ENCODE assay signal across 9 cellular contexts in the genomic region with DNA sequence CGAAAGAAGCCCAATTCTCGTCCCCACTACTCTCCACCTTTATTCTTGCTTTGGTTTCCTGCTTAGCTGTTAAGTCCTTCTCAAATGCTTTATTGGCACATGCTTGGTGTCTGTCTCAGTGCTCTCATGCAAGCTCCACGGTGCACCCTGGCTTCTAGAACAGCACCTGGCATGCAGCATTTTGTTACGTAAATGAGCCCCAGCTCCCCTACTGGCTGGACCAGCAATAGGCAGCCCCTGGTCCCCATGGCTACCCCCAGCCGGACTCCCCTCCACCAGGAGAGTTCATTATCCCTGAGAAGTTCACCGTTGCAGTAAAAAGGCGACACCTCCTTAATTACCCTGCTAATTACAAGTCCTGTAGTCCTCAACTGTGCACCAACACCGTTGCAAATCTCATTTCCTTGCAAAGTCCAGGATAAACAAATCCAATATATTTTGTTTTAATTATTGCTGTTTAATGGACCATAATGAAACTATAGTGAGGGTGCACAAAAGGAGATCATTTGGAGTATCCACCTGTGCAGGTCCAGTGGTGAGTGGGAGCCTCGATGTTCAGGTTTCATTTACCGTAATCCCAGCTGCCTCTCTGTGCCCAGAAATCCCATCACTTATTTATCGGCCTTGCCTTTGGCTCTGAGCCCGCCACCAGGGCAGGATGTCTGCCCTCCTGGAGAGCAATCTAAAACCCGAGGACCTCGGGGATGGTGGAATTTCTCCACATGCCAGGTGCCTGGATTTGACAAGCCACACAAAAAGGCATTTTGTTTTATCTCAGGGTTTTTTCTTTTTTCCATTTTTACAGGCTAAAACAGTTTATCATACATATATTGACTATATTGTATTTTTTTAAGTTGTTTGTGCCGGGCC. TPM values are rescaled to one million over a fixed set of nuclear protein-coding genes. Genes with fewer than 3 reads are reported as not detected.
DNase-seq lines count a peak whose midpoint lies in the region; ATAC-seq, FAIRE-seq and TF ChIP-seq lines count a peak whose summit lies in the region.
"Had no signal": no experiment of that assay in that cellular context is flagged by ENCODE, and none has a peak within 500 bp of the region (broad histone marks: within the 10 kb centered on the region; RNA-seq: fewer than 3 reads in every experiment).

No MANE protein-coding gene starts in this region.

- peak; percentile 28 for DNase-seq in BE2C
- peak; percentile 42 for DNase-seq in germinal center (ENCODE audit: low spot score)
- no peak for DNase-seq in GM12891 (ENCODE audit: insufficient read length, low spot score)
- DNase-seq in activated CD4-positive, alpha-beta T cell treated with anti-CD3 and anti-CD28 coated beads for 4 hours: no peak
- DNase-seq: NCI-H226 had no signal

- H3K9me3 ChIP-seq in BE2C: no peaks in the 10 kb centered on the region
- no peaks in the 10 kb centered on the region for H3K9me3 ChIP-seq in OCI-LY1 (ENCODE audit: low read length)

- no peaks in the 10 kb centered on the region for H4K20me1 ChIP-seq in OCI-LY1 (ENCODE audit: insufficient read depth, low read length)

- TF ChIP-seq POLR2A in GM12891 (IDR thresholded peaks at IDR 0.05; ENCODE audit: low read depth, low read length): no peak

- H3K4me3 ChIP-seq in BE2C (ENCODE audit: low read depth, low read length) (no peak overlapping the region), OCI-LY1 (ENCODE audit: low read depth, low read length, poor library complexity, severe bottlenecking) (no peak overlapping the region)

- ATAC-seq in GM19463 (IDR thresholded peaks at IDR 0.05; ENCODE audit: unreplicated experiment) (no peak), GM21423 (IDR thresholded peaks at IDR 0.05; ENCODE audit: unreplicated experiment) (no peak)

- no peak overlapping the region for H3K4me2 ChIP-seq in OCI-LY1 (ENCODE audit: low read length)

- H3K79me2 ChIP-seq in OCI-LY1 (ENCODE audit: insufficient read depth, low read length): no peaks in the 10 kb centered on the region

- no peaks in the 10 kb centered on the region for H3K9me2 ChIP-seq in OCI-LY1 (ENCODE audit: low read depth, low read length)

- H3K27me3 ChIP-seq in BE2C: peaks cover 25% of the 10 kb centered on the region; the same call in 1 of the 2 replicates
- H3K27me3 ChIP-seq in OCI-LY1 (ENCODE audit: insufficient read depth, low read length): 0 out of 2 replicates have a peak, but pooled peaks cover 3% of the 10 kb centered on the region

- H2AFZ ChIP-seq in OCI-LY1 (ENCODE audit: low read length): no peak overlapping the region

- H3K27ac ChIP-seq in OCI-LY1 (ENCODE audit: low read depth, low read length, poor library complexity, severe bottlenecking): no peak overlapping the region

- TF ChIP-seq CTCF in BE2C (IDR thresholded peaks at IDR 0.05; ENCODE audit: low read depth, low read length) (peak; percentile 50), GM12874 (IDR thresholded peaks at IDR 0.05; ENCODE audit: insufficient read depth, low read depth, low read length) (peak; percentile 57), OCI-LY1 (IDR thresholded peaks at IDR 0.05; ENCODE audit: low read length) (peak; percentile 54)

- H3F3A ChIP-seq in OCI-LY1 (ENCODE audit: insufficient read depth, low read length): no peaks in the 10 kb centered on the region

- H3K9ac ChIP-seq in OCI-LY1 (ENCODE audit: low read length): no peak overlapping the region

- FAIRE-seq in GM12891 (lab: Jason Lieb, UNC): no peak

- no peaks in the 10 kb centered on the region for H3K4me1 ChIP-seq in BE2C
- H3K4me1 ChIP-seq in OCI-LY1 (ENCODE audit: insufficient read depth, low read length, severe bottlenecking): no peaks in the 10 kb centered on the region

- H3K36me3 ChIP-seq in BE2C (no peaks in the 10 kb centered on the region), OCI-LY1 (ENCODE audit: insufficient read depth, low read length) (no peaks in the 10 kb centered on the region)

TF ChIP-seq in GM12891, 5 proteins besides CTCF, POLR2A, EP300 and RAD21:
- TF ChIP-seq POLR2AphosphoS5 (IDR thresholded peaks at IDR 0.05; ENCODE audit: low read depth, low read length) (no peak), SPI1 (IDR thresholded peaks at IDR 0.05; ENCODE audit: low read depth, low read length) (no peak), PAX5 (IDR thresholded peaks at IDR 0.05; ENCODE audit: insufficient read depth, low read length, severe bottlenecking) (no peak), TAF1 (IDR thresholded peaks at IDR 0.05; ENCODE audit: low read depth, low read length) (no peak), POU2F2 (IDR thresholded peaks at IDR 0.05; ENCODE audit: low read depth, low read length) (no peak)
TF ChIP-seq in GM12891: peak in this region for 0.

RNA-seq across cellular contexts. Expression of a gene that starts 12.8 kb away (rescaled TPM):
- 16.4 TPM for polyA plus RNA-seq in BE2C (2012; ENCODE audit: insufficient read depth, insufficient read length, low read depth)
- polyA plus RNA-seq in GM12891 (2012; ENCODE audit: low read depth, missing spikeins): not detected

Comparison
In these comparisons a context has a peak if more than half of its experiments do, and no peak if none do; other contexts are left out.
1. DNase-seq: peak in BE2C (single experiment) and germinal center (single experiment); none in GM12891 (single experiment) and activated CD4-positive, alpha-beta T cell treated with anti-CD3 and anti-CD28 coated beads for 4 hours (0 of 2).
2. Peak in every context shown above with its lines, with median percentiles within 50 percentile points of each other: CTCF ChIP-seq.